8 cellular contexts compared by ENCODE assay signal in the genomic region with DNA sequence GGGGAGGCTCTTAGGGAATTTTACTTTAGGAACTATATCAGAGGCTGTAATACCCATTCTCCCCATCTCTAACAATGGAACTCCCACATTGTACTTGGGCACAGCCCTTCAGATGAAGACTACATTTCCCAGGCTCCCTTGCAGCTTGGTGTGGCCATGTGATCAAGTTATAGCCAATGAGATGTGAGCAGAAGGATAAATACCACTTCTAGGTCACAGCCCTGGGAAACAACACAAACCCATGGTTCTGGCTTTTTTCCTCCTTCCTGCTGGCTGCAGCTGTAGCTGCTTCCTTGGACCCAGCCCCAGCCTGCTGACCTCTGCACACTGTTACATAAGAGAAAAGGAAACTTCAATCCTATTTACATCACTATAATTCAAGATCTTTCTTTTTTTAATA.
DNase-seq lines count a peak whose midpoint lies in the region; ATAC-seq and TF ChIP-seq lines count a peak whose summit lies in the region.

No MANE protein-coding gene starts in this region.

- peaks cover 0 to 2% (median 0%) of the 10 kb centered on the region in 8 donors for H3K9me3 Mint-ChIP-seq in CD4-positive, alpha-beta memory T cell
- no peaks in the 10 kb centered on the region for H3K9me3 Mint-ChIP-seq in T-cell

- DNase-seq in CD4-positive, alpha-beta memory T cell: peak in 4 of 5 donors; percentile 8 to 24 (median 22)
- DNase-seq in M059J (ENCODE audit: low read depth): peak; percentile 82
- DNase-seq in T-cell: peak in 10 of 34 experiments; percentile 2 to 29 (median 11)
- DNase-seq in epithelial cell of esophagus (ENCODE audit: low read depth): peak; percentile 76
- DNase-seq in mucosa of gallbladder (ENCODE audit: low spot score): peak; percentile 81
- no peak for DNase-seq in esophagus muscularis mucosa (ENCODE audit: extremely low spot score)

- CTCF ChIA-PET in CD4-positive, alpha-beta memory T cell (lab: Charles Lee; ENCODE audit: partially characterized antibody): no interaction called here
- CTCF ChIA-PET in T-cell (lab: Charles Lee): interaction anchor here in 1 of 2 donors (0.9 kb wide), 1 partner anchor 8 kb away, joined by 3 read pairs; no protein-coding TSS in a partner anchor

- no peaks in the 10 kb centered on the region for H3K36me3 ChIP-seq in CD4-positive, alpha-beta memory T cell (ENCODE audit: insufficient read depth, low read length)
- H3K36me3 ChIP-seq in esophagus muscularis mucosa: no peaks in the 10 kb centered on the region

- intact Hi-C loops in CD4-positive, alpha-beta memory T cell (cut with micrococcal nuclease): no loop called here
- intact Hi-C loops in esophagus muscularis mucosa (cut with DNase I): no loop called here

- no peak overlapping the region for H3K4me3 ChIP-seq in CD4-positive, alpha-beta memory T cell (ENCODE audit: low read length in 2 of 2)
- no peak overlapping the region for H3K4me3 ChIP-seq in epithelial cell of esophagus (ENCODE audit: low read length)
- H3K4me3 ChIP-seq in esophagus muscularis mucosa: no peak overlapping the region

- H3K4me1 Mint-ChIP-seq in CD4-positive, alpha-beta memory T cell: peaks cover 0 to 4% (median 2%) of the 10 kb centered on the region in 4 donors
- H3K4me1 Mint-ChIP-seq in T-cell: peaks cover 0 to 3% (median 2%) of the 10 kb centered on the region in 3 donors

- no peaks in the 10 kb centered on the region for H3K27me3 ChIP-seq in CD4-positive, alpha-beta memory T cell (ENCODE audit: insufficient read depth, low read length)
- no peaks in the 10 kb centered on the region for H3K27me3 ChIP-seq in esophagus muscularis mucosa

- TF ChIP-seq CTCF in epithelial cell of esophagus (IDR thresholded peaks at IDR 0.05; ENCODE audit: insufficient read depth, low read depth, low read length, missing control alignments): no peak
- no peak for TF ChIP-seq CTCF in esophagus muscularis mucosa (IDR thresholded peaks at IDR 0.05)

- POLR2A ChIA-PET in CD4-positive, alpha-beta memory T cell (lab: Charles Lee; ENCODE audit: partially characterized antibody): no interaction called here
- POLR2A ChIA-PET in T-cell (lab: Charles Lee): no interaction called here

- H3K9me3 ChIP-seq in CD4-positive, alpha-beta memory T cell (ENCODE audit: control insufficient read depth in 1 of 2, low read length in 2 of 2): no peaks in the 10 kb centered on the region
- peaks cover 0 to 4% (median 0%) of the 10 kb centered on the region in 4 donors for H3K9me3 ChIP-seq in esophagus muscularis mucosa

- no peak overlapping the region for H3K4me3 Mint-ChIP-seq in CD4-positive, alpha-beta memory T cell
- H3K4me3 Mint-ChIP-seq in T-cell: no peak overlapping the region

- no peak overlapping the region for H3K27ac Mint-ChIP-seq in CD4-positive, alpha-beta memory T cell
- no peak overlapping the region for H3K27ac Mint-ChIP-seq in T-cell

- ATAC-seq in GM19455 (IDR thresholded peaks at IDR 0.05; ENCODE audit: unreplicated experiment) (peak; percentile 61), T-cell (replicated peaks in 1 of 4) (peak in 3 of 4 experiments; percentile 33 to 81 (median 68)), HG02981 (IDR thresholded peaks at IDR 0.05; ENCODE audit: unreplicated experiment) (no peak)

- no peaks in the 10 kb centered on the region for H3K4me1 ChIP-seq in CD4-positive, alpha-beta memory T cell (ENCODE audit: insufficient read depth, low read length)
- H3K4me1 ChIP-seq in esophagus muscularis mucosa: peaks cover 6 to 21% (median 11%) of the 10 kb centered on the region in 4 donors

- no peaks in the 10 kb centered on the region for H3K36me3 Mint-ChIP-seq in CD4-positive, alpha-beta memory T cell
- no peaks in the 10 kb centered on the region for H3K36me3 Mint-ChIP-seq in T-cell

- no peak for TF ChIP-seq EP300 in esophagus muscularis mucosa (IDR thresholded peaks at IDR 0.05)

- no peak for TF ChIP-seq POLR2A in esophagus muscularis mucosa (IDR thresholded peaks at IDR 0.05; ENCODE audit: low read depth)

- H3K27ac ChIP-seq in CD4-positive, alpha-beta memory T cell (ENCODE audit: low read depth, low read length): no peak overlapping the region
- H3K27ac ChIP-seq in esophagus muscularis mucosa (replicated peaks in 1 of 4): no peak overlapping the region

- H3K27me3 Mint-ChIP-seq in CD4-positive, alpha-beta memory T cell: peaks cover 1 to 5% of the 10 kb centered on the region in 2 donors
- H3K27me3 Mint-ChIP-seq in T-cell: peaks cover 2 to 6% of the 10 kb centered on the region in 2 donors
